ENCODE assay signal across 16 cellular contexts in the genomic region with DNA sequence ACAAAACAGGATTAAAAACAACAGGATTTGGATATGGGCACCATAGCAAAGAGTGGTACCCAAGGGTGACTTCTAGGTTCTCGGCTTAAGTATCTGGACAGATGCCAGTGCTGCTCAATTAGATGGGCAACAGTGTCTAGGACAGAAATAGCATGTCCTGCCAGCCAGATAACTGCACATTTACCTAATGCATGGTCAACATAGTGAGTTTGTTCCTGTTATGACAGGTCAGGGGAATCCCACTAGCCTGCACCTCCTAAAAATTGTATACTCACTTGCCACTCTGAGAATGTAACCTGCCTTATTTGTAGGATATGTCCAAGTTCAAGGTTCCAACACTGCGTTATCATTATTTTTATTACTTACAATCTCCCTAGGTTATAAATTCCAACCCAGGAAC.
DNase-seq lines count a peak whose midpoint lies in the region; ATAC-seq lines count a peak whose summit lies in the region.
"Had no signal": no experiment of that assay in that cellular context is flagged by ENCODE, and none has a peak within 500 bp of the region (broad histone marks: within the 10 kb centered on the region; RNA-seq: fewer than 3 reads in every experiment).

No MANE protein-coding gene starts in this region.

- H3K4me3 Mint-ChIP-seq in CD8-positive, alpha-beta memory T cell = no peak overlapping the region
- H3K4me3 Mint-ChIP-seq in naive thymus-derived CD8-positive, alpha-beta T cell = no peak overlapping the region
- H3K4me3 Mint-ChIP-seq: stimulated activated naive B cell treated with anti-CD40 and anti-IgM and Interleukin-4, amounts not matched to agents 10 μg/mL and 1 μg/mL and 100 μg/mL, for 72 hours had no signal

- no peaks in the 10 kb centered on the region for H3K36me3 Mint-ChIP-seq in CD8-positive, alpha-beta memory T cell
- H3K36me3 Mint-ChIP-seq in naive thymus-derived CD8-positive, alpha-beta T cell = no peaks in the 10 kb centered on the region
- H3K36me3 Mint-ChIP-seq: stimulated activated naive B cell treated with anti-CD40 and anti-IgM and Interleukin-4, amounts not matched to agents 10 μg/mL and 1 μg/mL and 100 μg/mL, for 72 hours had no signal

- H3K9me3 ChIP-seq in CD8-positive, alpha-beta memory T cell (ENCODE audit: low read length) = no peaks in the 10 kb centered on the region

- ATAC-seq in GM21528 (IDR thresholded peaks at IDR 0.05; ENCODE audit: low FRiP score, unreplicated experiment) (peak; percentile 65), HG03097 (IDR thresholded peaks at IDR 0.05; ENCODE audit: low FRiP score, unreplicated experiment) (peak; percentile 75)
- no peak for ATAC-seq in naive thymus-derived CD8-positive, alpha-beta T cell

- H3K4me3 ChIP-seq in CD8-positive, alpha-beta memory T cell (ENCODE audit: low read length) = no peak overlapping the region

- peaks cover 0 to 5% of the 10 kb centered on the region in 2 donors for H3K27me3 Mint-ChIP-seq in CD8-positive, alpha-beta memory T cell
- peaks cover 0 to 6% (median 3%) of the 10 kb centered on the region in 5 donors for H3K27me3 Mint-ChIP-seq in naive thymus-derived CD8-positive, alpha-beta T cell
- H3K27me3 Mint-ChIP-seq: IgD-negative memory B cell; stimulated activated naive B cell treated with anti-CD40 and anti-IgM and Interleukin-4, amounts not matched to agents 10 μg/mL and 1 μg/mL and 100 μg/mL, for 72 hours had no signal

- no peaks in the 10 kb centered on the region for H3K4me1 Mint-ChIP-seq in CD8-positive, alpha-beta memory T cell
- H3K4me1 Mint-ChIP-seq in naive thymus-derived CD8-positive, alpha-beta T cell = no peaks in the 10 kb centered on the region

- POLR2A ChIA-PET in CD8-positive, alpha-beta memory T cell (lab: Charles Lee) = no interaction called here
- POLR2A ChIA-PET in naive thymus-derived CD8-positive, alpha-beta T cell (lab: Charles Lee) = no interaction called here

- CTCF ChIA-PET in CD8-positive, alpha-beta memory T cell (lab: Charles Lee) = no interaction called here

- H3K27ac ChIP-seq in CD8-positive, alpha-beta memory T cell (ENCODE audit: low read depth, low read length) = no peak overlapping the region

- H3K36me3 ChIP-seq in CD8-positive, alpha-beta memory T cell (ENCODE audit: insufficient read depth, low read length) = no peaks in the 10 kb centered on the region

- H3K27me3 ChIP-seq in CD8-positive, alpha-beta memory T cell (ENCODE audit: insufficient read depth, low read length, poor library complexity, severe bottlenecking) = no peaks in the 10 kb centered on the region

- peaks cover 0 to 9% (median 0%) of the 10 kb centered on the region in 5 donors for H3K9me3 Mint-ChIP-seq in CD8-positive, alpha-beta memory T cell
- H3K9me3 Mint-ChIP-seq in naive thymus-derived CD8-positive, alpha-beta T cell = no peaks in the 10 kb centered on the region

- peak; percentile 18 for DNase-seq in NCI-H345 (lab: John Stamatoyannopoulos, UW)
- no peak for DNase-seq in NCI-H345 treated with DMSO at 0.1 percent for 48 hours (lab: John Stamatoyannopoulos, UW; ENCODE audit: unreplicated experiment)
- DNase-seq in SHP77 treated with DMSO at 0.1 percent for 48 hours (lab: John Stamatoyannopoulos, UW) = peak; percentile 53
- DNase-seq in CD8-positive, alpha-beta memory T cell = no peak
- no peak for DNase-seq in naive thymus-derived CD8-positive, alpha-beta T cell
- DNase-seq in Ammon's horn (ENCODE audit: low spot score) = no peak
- DNase-seq: aorta; hippocampal formation; mammary epithelial cell; NCI-H2081 treated with DMSO at 0.1 percent for 48 hours; occipital lobe; RPMI8226; stimulated activated naive B cell treated with anti-CD40 and anti-IgM and Interleukin-4, amounts not matched to agents 10 μg/mL and 1 μg/mL and 100 μg/mL, for 72 hours had no signal

- H3K27ac Mint-ChIP-seq in CD8-positive, alpha-beta memory T cell = no peak overlapping the region
- no peak overlapping the region for H3K27ac Mint-ChIP-seq in naive thymus-derived CD8-positive, alpha-beta T cell
- H3K27ac Mint-ChIP-seq: IgD-negative memory B cell; stimulated activated naive B cell treated with anti-CD40 and anti-IgM and Interleukin-4, amounts not matched to agents 10 μg/mL and 1 μg/mL and 100 μg/mL, for 72 hours had no signal

- no peaks in the 10 kb centered on the region for H3K4me1 ChIP-seq in CD8-positive, alpha-beta memory T cell (ENCODE audit: insufficient read depth, low read length)

Comparison
In these comparisons a context has a peak if more than half of its experiments do, and no peak if none do; other contexts are left out.
1. DNase-seq: peak in NCI-H345 (single experiment) and SHP77 treated with DMSO at 0.1 percent for 48 hours (single experiment); none in NCI-H345 treated with DMSO at 0.1 percent for 48 hours (single experiment), CD8-positive, alpha-beta memory T cell (0 of 5), naive thymus-derived CD8-positive, alpha-beta T cell (0 of 10) and Ammon's horn (single experiment).
2. ATAC-seq: peak in GM21528 (single experiment) and HG03097 (single experiment); none in naive thymus-derived CD8-positive, alpha-beta T cell (0 of 2).